ENCODE assay signal across 8 cellular contexts in genomic region chr13:100514788-100515409, GRCh38.
A peak's percentile ranks its signal among the peaks of the same experiment; 100 is the strongest.
DNase-seq lines count a peak whose midpoint lies in the region; ATAC-seq, FAIRE-seq and TF ChIP-seq lines count a peak whose summit lies in the region.

No MANE protein-coding gene starts in this region.

- DNase-seq in GM12892 (ENCODE audit: insufficient read length) (peak; percentile 76), NCI-H1417 (lab: John Stamatoyannopoulos, UW) (peak; percentile 83 to 95 (median 92)), SW480 (ENCODE audit: low spot score) (peak; percentile 73), adipocyte (ENCODE audit: low read depth) (peak; percentile 89), heart right ventricle (peak; percentile 74 to 76), retinal pigment epithelial cell (ENCODE audit: low read depth) (peak; percentile 18)

- H3K4me3 ChIP-seq in adipocyte (ENCODE audit: low read length) (peak overlapping the region; percentile 5), heart right ventricle (no peak overlapping the region), retinal pigment epithelial cell (ENCODE audit: low read length) (no peak overlapping the region)

- no peak overlapping the region for H3K9ac ChIP-seq in adipocyte (ENCODE audit: low read length)

- H3K9me3 ChIP-seq in adipocyte (ENCODE audit: control insufficient read depth, low read length) (no peaks in the 10 kb centered on the region), heart right ventricle (no peaks in the 10 kb centered on the region)

- TF ChIP-seq CTCF in heart right ventricle (IDR thresholded peaks at IDR 0.05) (peak; percentile 86 to 99 (median 96)), retinal pigment epithelial cell (conservative IDR thresholded peaks at IDR 0.05; ENCODE audit: low read depth, low read length) (peak; percentile 97)

- peaks cover 6% of the 10 kb centered on the region for H3K36me3 ChIP-seq in adipocyte (ENCODE audit: control insufficient read depth, insufficient read depth, low read length, severe bottlenecking)
- H3K36me3 ChIP-seq in heart right ventricle = peaks cover 0 to 11% (median 0%) of the 10 kb centered on the region in 9 donors

- H3K4me1 ChIP-seq in adipocyte (ENCODE audit: control insufficient read depth, insufficient read depth, low read length) (peaks cover 14% of the 10 kb centered on the region), heart right ventricle (peaks cover 0 to 25% (median 7%) of the 10 kb centered on the region in 9 donors)

- 2% methylated on average over 5 of the region's 5 CpGs for WGBS in heart right ventricle, 2 donors

- H3K27me3 ChIP-seq in adipocyte (replicated peaks; ENCODE audit: control insufficient read depth, insufficient read depth, low read length) = no peaks in the 10 kb centered on the region
- no peaks in the 10 kb centered on the region for H3K27me3 ChIP-seq in heart right ventricle

- ATAC-seq in HG02763 (IDR thresholded peaks at IDR 0.05; ENCODE audit: unreplicated experiment) = peak; percentile 91
- ATAC-seq in heart right ventricle = peak; percentile 87 to 96 (median 91)
- ATAC-seq in GM19324 (IDR thresholded peaks at IDR 0.05; ENCODE audit: low FRiP score, unreplicated experiment) = no peak

- intact Hi-C loops in heart right ventricle (cut with DNase I) = loop anchor here (1.0 to 10.0 kb wide), 12 partner anchors 280 to 863 kb away; no protein-coding TSS in a partner anchor

- TF ChIP-seq POLR2A in GM12892 (IDR thresholded peaks at IDR 0.05; ENCODE audit: low read depth, low read length) = no peak

- FAIRE-seq in GM12892 (lab: Jason Lieb, UNC) = peak; percentile 88

- H3K27ac ChIP-seq in heart right ventricle = no peak overlapping the region

Comparison
In these comparisons a context has a peak if more than half of its experiments do, and no peak if none do; other contexts are left out.
1. DNase-seq: peak in every context shown above with its lines; median percentile 92 in NCI-H1417; 89 in adipocyte; 76 in GM12892; 75 in heart right ventricle; 73 in SW480; 18 in retinal pigment epithelial cell.